In genomic region chr22:24460418-24461089, GRCh38 we compare ENCODE assay signal across 20 cellular contexts. TPM values are rescaled to one million over a fixed set of nuclear protein-coding genes. Genes with fewer than 3 reads are reported as not detected.
A peak's percentile ranks its signal among the peaks of the same experiment; 100 is the strongest.
DNase-seq lines count a peak whose midpoint lies in the region; ATAC-seq, FAIRE-seq and TF ChIP-seq lines count a peak whose summit lies in the region.
"Had no signal": no experiment of that assay in that cellular context is flagged by ENCODE, and none has a peak within 500 bp of the region (broad histone marks: within the 10 kb centered on the region; RNA-seq: fewer than 3 reads in every experiment).

No MANE protein-coding gene starts in this region.

- H2AK5ac ChIP-seq in H9 (ENCODE audit: insufficient read length, low read length), result no peak overlapping the region

- H2AFZ ChIP-seq in H9 (ENCODE audit: low read length), result no peak overlapping the region

- no peak overlapping the region for H4K5ac ChIP-seq in H9 (ENCODE audit: insufficient read length, low read depth, low read length)

- no CpG with 5 or more reads among the region's 10 CpGs for WGBS in H9 (ENCODE audit: extremely low coverage, insufficient read length, low lambda C conversion rate)
- WGBS in spleen, 5 donors, result 61 to 70% (median 65%) methylated on average over 10 of the region's 10 CpGs

- H3K9ac ChIP-seq in H9 (ENCODE audit: extremely low read depth, insufficient read length, low read length), result no peak overlapping the region

- no peaks in the 10 kb centered on the region for H3K79me2 ChIP-seq in H9 (ENCODE audit: insufficient read depth, low read length)

- TF ChIP-seq CTCF in lower lobe of right lung (IDR thresholded peaks at IDR 0.05) (no peak), H9 (conservative IDR thresholded peaks at IDR 0.05) (no peak), spleen (IDR thresholded peaks at IDR 0.05 in 8 of 11, conservative IDR thresholded peaks at IDR 0.05 in 3 of 11) (no peak)

- FAIRE-seq in GM19239 (lab: Jason Lieb, UNC), result peak; percentile 85
- FAIRE-seq: A204.1, urothelium cell line had no signal

- DNase-seq in NOMO-1 treated with DMSO at 0.1 percent for 48 hours (lab: John Stamatoyannopoulos, UW; ENCODE audit: unreplicated experiment) (peak; percentile 48), NOMO-1 treated with dmso at 0.1 percent for 144 hours (lab: John Stamatoyannopoulos, UW; ENCODE audit: unreplicated experiment) (no peak), GM19239 (ENCODE audit: insufficient read length, low spot score) (peak; percentile 30), lower lobe of right lung (no peak), cerebellum (ENCODE audit: low spot score) (no peak), H9 (no peak), spleen (no peak)
- DNase-seq in T-helper 2 cell treated with Interferon-gamma antibody and Interleukin-4, amounts not matched to agents 5 μg/mL and 100 μg/mL, for 36 hours (ENCODE audit: low spot score), result peak; percentile 34
- DNase-seq: activated naive CD4-positive, alpha-beta T cell treated with Interleukin-2 at 50 U/mL for 16 hours; DMS53; dorsolateral prefrontal cortex; glutamatergic neuron; mammary epithelial cell; NCI-H1436 treated with DMSO at 0.1 percent for 48 hours; retina; T-helper 9 cell had no signal

- H2BK120ac ChIP-seq in H9 (ENCODE audit: low read depth, low read length, poor library complexity, severe bottlenecking), result no peak overlapping the region

- H3K9me3 Mint-ChIP-seq in T-helper 2 cell treated with Interferon-gamma antibody and Interleukin-4, amounts not matched to agents 5 μg/mL and 100 μg/mL, for 36 hours, result no peaks in the 10 kb centered on the region
- H3K9me3 Mint-ChIP-seq in H9, result no peaks in the 10 kb centered on the region

- no peak overlapping the region for H3K14ac ChIP-seq in H9 (ENCODE audit: insufficient read depth, low read length)

- no peaks in the 10 kb centered on the region for H3K36me3 Mint-ChIP-seq in T-helper 2 cell treated with Interferon-gamma antibody and Interleukin-4, amounts not matched to agents 5 μg/mL and 100 μg/mL, for 36 hours (ENCODE audit: low read depth)
- no peaks in the 10 kb centered on the region for H3K36me3 Mint-ChIP-seq in H9 (ENCODE audit: insufficient read depth in 1 of 3, low read depth in 3 of 3)

- no peak overlapping the region for H3T11ph ChIP-seq in H9 (ENCODE audit: low read length)

- H4K91ac ChIP-seq in H9 (ENCODE audit: insufficient read length, low read depth, low read length), result no peak overlapping the region

- no peaks in the 10 kb centered on the region for H4K20me1 ChIP-seq in H9 (ENCODE audit: control insufficient read depth, insufficient read depth, insufficient read length)

- no peaks in the 10 kb centered on the region for H3K27me3 Mint-ChIP-seq in T-helper 2 cell treated with Interferon-gamma antibody and Interleukin-4, amounts not matched to agents 5 μg/mL and 100 μg/mL, for 36 hours (ENCODE audit: low read depth)
- peaks cover 5% of the 10 kb centered on the region; the same call in 1 of the 2 replicates for H3K27me3 Mint-ChIP-seq in H9 (ENCODE audit: low read depth)

- H3K36me3 ChIP-seq in lower lobe of right lung (no peaks in the 10 kb centered on the region), spleen (no peaks in the 10 kb centered on the region)

- no peaks in the 10 kb centered on the region for H3K23me2 ChIP-seq in H9 (ENCODE audit: insufficient read length, low read depth, low read length, poor library complexity, severe bottlenecking)

- H3K4ac ChIP-seq in H9 (ENCODE audit: low read depth, low read length), result no peak overlapping the region

- H3K4me1 ChIP-seq in lower lobe of right lung (peaks cover 36% of the 10 kb centered on the region), H9 (ENCODE audit: insufficient read depth, low read length) (peaks cover 4% of the 10 kb centered on the region; the same call in 1 of the 2 replicates), spleen (peaks cover 0 to 50% (median 24%) of the 10 kb centered on the region in 6 donors)

- H3K9me3 ChIP-seq in lower lobe of right lung (no peaks in the 10 kb centered on the region), H9 (ENCODE audit: control insufficient read depth, low read depth, low read length) (no peaks in the 10 kb centered on the region), spleen (no peaks in the 10 kb centered on the region)

- no peaks in the 10 kb centered on the region for H3K27me3 ChIP-seq in lower lobe of right lung (ENCODE audit: low read depth)
- no peaks in the 10 kb centered on the region for H3K27me3 ChIP-seq in H9 (ENCODE audit: insufficient read depth, low read length)
- H3K27me3 ChIP-seq in spleen (replicated peaks in 1 of 7), result no peaks in the 10 kb centered on the region
- H3K27me3 ChIP-seq: dorsolateral prefrontal cortex had no signal

- H2BK15ac ChIP-seq in H9 (ENCODE audit: low read depth, low read length), result no peak overlapping the region

- ATAC-seq in lower lobe of right lung, result peak; percentile 43 to 57
- ATAC-seq: HCT116 had no signal

- no peak overlapping the region for H3K56ac ChIP-seq in H9 (ENCODE audit: insufficient read length, low read depth, low read length)

- H2BK12ac ChIP-seq in H9 (ENCODE audit: insufficient read length, low read depth, low read length), result no peak overlapping the region

- H3K23ac ChIP-seq in H9 (ENCODE audit: insufficient read length, low read depth, low read length), result no peak overlapping the region

- no peak overlapping the region for H3K18ac ChIP-seq in H9 (ENCODE audit: insufficient read length, low read depth, low read length)

- peak overlapping the region; percentile 49 for H3K27ac Mint-ChIP-seq in T-helper 2 cell treated with Interferon-gamma antibody and Interleukin-4, amounts not matched to agents 5 μg/mL and 100 μg/mL, for 36 hours
- H3K27ac Mint-ChIP-seq in H9, result no peak overlapping the region; a peak in 1 of 7 replicates

- no peak overlapping the region for H3K4me2 ChIP-seq in H9 (ENCODE audit: insufficient read depth, insufficient read length, low read length)

- intact Hi-C loops in lower lobe of right lung (cut with DNase I), result no loop called here
- intact Hi-C loops in spleen (cut with DNase I; ENCODE audit: low total_unique reads), result no loop called here

- H3K4me3 Mint-ChIP-seq in T-helper 2 cell treated with Interferon-gamma antibody and Interleukin-4, amounts not matched to agents 5 μg/mL and 100 μg/mL, for 36 hours, result peak overlapping the region; percentile 9
- no peak overlapping the region for H3K4me3 Mint-ChIP-seq in H9

- no peaks in the 10 kb centered on the region for H3K79me1 ChIP-seq in H9 (ENCODE audit: insufficient read depth, low read depth, low read length, poor library complexity, severe bottlenecking)

- TF ChIP-seq POLR2A in spleen (IDR thresholded peaks at IDR 0.05), result no peak

- H4K8ac ChIP-seq in H9 (replicated peaks; ENCODE audit: insufficient read length, low read depth, low read length), result no peak overlapping the region

- H3K4me1 Mint-ChIP-seq in T-helper 2 cell treated with Interferon-gamma antibody and Interleukin-4, amounts not matched to agents 5 μg/mL and 100 μg/mL, for 36 hours (ENCODE audit: low read depth), result peaks cover 13% of the 10 kb centered on the region
- peaks cover 10% of the 10 kb centered on the region in 2 experiments for H3K4me1 Mint-ChIP-seq in H9

- H3K27ac ChIP-seq in lower lobe of right lung (no peak overlapping the region), H9 (ENCODE audit: insufficient read length, low read depth, low read length) (no peak overlapping the region), spleen (no peak overlapping the region)
- H3K27ac ChIP-seq: HL-60 had no signal

- H3K4me3 ChIP-seq in lower lobe of right lung (no peak overlapping the region), spleen (no peak overlapping the region)

- H2BK20ac ChIP-seq in H9 (ENCODE audit: low read depth, low read length, poor library complexity, severe bottlenecking), result no peak overlapping the region

- H2BK5ac ChIP-seq in H9 (ENCODE audit: insufficient read length, low read length), result no peak overlapping the region

RNA-seq across cellular contexts. Expression of gene ADORA2A, which starts 33.2 kb away (rescaled TPM):
- total RNA-seq in lower lobe of right lung (16.0 TPM), cerebellum (12.9 TPM), H9 (2021) (3.5 and 3.9 TPM in 2 replicates), spleen (10 to 100 TPM; 15.8 to 31.1 (median 25.2) TPM)
- 10 to 100 TPM in 2 of 3 donors, 1 to 10 TPM in 1; 8.3 to 14.8 (median 14.2) TPM for polyA plus RNA-seq in spleen

RNA-seq across cellular contexts. Expression of gene UPB1, which starts 34.6 kb away (rescaled TPM):
- total RNA-seq in lower lobe of right lung (1.2 TPM), cerebellum (0.45 TPM), H9 (2021) (0.07 TPM in 1 of 2 replicates, not detected in the other), spleen (1 to 10 TPM in 6 of 7 donors, under 1 TPM in 1; 0.92 to 3.9 (median 2.0) TPM)
- polyA plus RNA-seq in spleen, result 1 to 10 TPM in 1 of 3 donors, under 1 TPM in 2; 0.38 to 1.5 (median 0.47) TPM
- total RNA-seq: mammary epithelial cell had no signal
- polyA plus RNA-seq: mammary epithelial cell had no signal

Comparison
In these comparisons a context has a peak if more than half of its experiments do, and no peak if none do; other contexts are left out.
1. DNase-seq: peak in NOMO-1 treated with DMSO at 0.1 percent for 48 hours (single experiment), GM19239 (single experiment) and T-helper 2 cell treated with Interferon-gamma antibody and Interleukin-4, amounts not matched to agents 5 μg/mL and 100 μg/mL, for 36 hours (single experiment); none in NOMO-1 treated with dmso at 0.1 percent for 144 hours (single experiment), lower lobe of right lung (single experiment), cerebellum (single experiment), H9 (single experiment) and spleen (single experiment).